26 cellular contexts compared by ENCODE assay signal in genomic region chr4:121817006-121817405, GRCh38. TPM values are rescaled to one million over a fixed set of nuclear protein-coding genes. Genes with fewer than 3 reads are reported as not detected.
DNase-seq lines count a peak whose midpoint lies in the region; ATAC-seq, FAIRE-seq and TF ChIP-seq lines count a peak whose summit lies in the region.
"Had no signal": no experiment of that assay in that cellular context is flagged by ENCODE, and none has a peak within 500 bp of the region (broad histone marks: within the 10 kb centered on the region; RNA-seq: fewer than 3 reads in every experiment).

No MANE protein-coding gene starts in this region.

- H3K9ac ChIP-seq in SK-N-SH, result no peak overlapping the region
- peak overlapping the region; percentile 43 for H3K9ac ChIP-seq in Loucy (ENCODE audit: low read depth, low read length, poor library complexity, severe bottlenecking)
- no peak overlapping the region for H3K9ac ChIP-seq in astrocyte (ENCODE audit: low read length)
- H3K9ac ChIP-seq: BLaER1 had no signal

- CTCF ChIA-PET in SK-N-SH (lab: Yijun Ruan, JAX), result no interaction called here

- H3K79me2 ChIP-seq in SK-N-SH (ENCODE audit: insufficient read depth) (peaks cover 75% of the 10 kb centered on the region), ACC112 (ENCODE audit: control insufficient read depth, insufficient read depth, low read length, unreplicated experiment) (peaks cover 56% of the 10 kb centered on the region), Loucy (ENCODE audit: insufficient read depth, low read length) (peaks cover 78% of the 10 kb centered on the region), astrocyte (ENCODE audit: insufficient read depth, low read length) (peaks cover 25% of the 10 kb centered on the region)

- H3K4me1 ChIP-seq in SK-N-SH (ENCODE audit: control insufficient read depth in 1 of 2, insufficient read depth in 2 of 2, low read depth in 1 of 2, low read length in 1 of 2) (peaks cover 5 to 33% of the 10 kb centered on the region in 2 experiments; a peak in 2 of 4 replicates), ACC112 (ENCODE audit: control insufficient read depth, insufficient read depth, low read length, unreplicated experiment) (peaks cover 46% of the 10 kb centered on the region), Loucy (ENCODE audit: insufficient read depth, low read length, poor library complexity, severe bottlenecking) (peaks cover 50% of the 10 kb centered on the region), astrocyte (ENCODE audit: insufficient read depth, low read length) (peaks cover 7% of the 10 kb centered on the region)
- H3K4me1 ChIP-seq: SJCRH30 had no signal

- peaks cover 5% of the 10 kb centered on the region for H3K4me1 Mint-ChIP-seq in astrocyte (ENCODE audit: low read depth, unreplicated experiment)

- H3K9me3 ChIP-seq in SK-N-SH (no peaks in the 10 kb centered on the region), Loucy (ENCODE audit: insufficient read depth, low read depth, low read length) (no peaks in the 10 kb centered on the region), astrocyte (ENCODE audit: insufficient read depth, low read depth, low read length) (no peaks in the 10 kb centered on the region)
- H3K9me3 ChIP-seq: BLaER1, MG63, SJCRH30 had no signal

- no peak for TF ChIP-seq RAD21 in SK-N-SH (IDR thresholded peaks at IDR 0.05; ENCODE audit: low read length)

- FAIRE-seq in astrocyte (lab: Jason Lieb, UNC) (peak; percentile 29), D721Med (lab: Jason Lieb, UNC) (no peak)
- FAIRE-seq: GM12892, H1 had no signal

- WGBS in SK-N-SH (ENCODE audit: low lambda C conversion rate), result 93% methylated on average over 3 of the region's 3 CpGs

- H3K27me3 ChIP-seq in SK-N-SH (ENCODE audit: insufficient read depth) (no peaks in the 10 kb centered on the region), ACC112 (ENCODE audit: insufficient read depth, low read length) (no peaks in the 10 kb centered on the region), Loucy (ENCODE audit: insufficient read depth, low read length, poor library complexity, severe bottlenecking) (no peaks in the 10 kb centered on the region), astrocyte (ENCODE audit: insufficient read depth, low read length) (no peaks in the 10 kb centered on the region)
- H3K27me3 ChIP-seq: BLaER1, MG63, SJCRH30 had no signal

- H4K20me1 ChIP-seq in SK-N-SH (ENCODE audit: insufficient read depth), result no peaks in the 10 kb centered on the region; the same call in 1 of the 2 replicates
- H4K20me1 ChIP-seq in Loucy (ENCODE audit: insufficient read depth, low read length, poor library complexity, severe bottlenecking), result peaks cover 70% of the 10 kb centered on the region
- no peaks in the 10 kb centered on the region for H4K20me1 ChIP-seq in astrocyte (ENCODE audit: insufficient read depth, low read length)

- peaks cover 83% of the 10 kb centered on the region in 2 experiments for H3K36me3 ChIP-seq in SK-N-SH (replicated peaks in 1 of 2; ENCODE audit: control insufficient read depth in 1 of 2, insufficient read depth in 2 of 2, low read length in 1 of 2)
- peaks cover 52% of the 10 kb centered on the region for H3K36me3 ChIP-seq in ACC112 (ENCODE audit: insufficient read depth, low read length)
- H3K36me3 ChIP-seq in Loucy (ENCODE audit: insufficient read depth, low read length), result peaks cover 85% of the 10 kb centered on the region
- peaks cover 40% of the 10 kb centered on the region for H3K36me3 ChIP-seq in astrocyte (ENCODE audit: insufficient read depth, low read length)

- H3K9me3 Mint-ChIP-seq in astrocyte (ENCODE audit: unreplicated experiment), result no peaks in the 10 kb centered on the region
- H3K9me3 Mint-ChIP-seq: CD4-positive, CD25-positive, alpha-beta regulatory T cell had no signal

- POLR2A ChIA-PET in SK-N-SH (lab: Yijun Ruan, JAX), result no interaction called here

- DNase-seq in SK-N-SH (no peak), astrocyte (ENCODE audit: low read depth) (no peak), D721Med (ENCODE audit: insufficient read length, low spot score) (no peak), NCI-H2227 (lab: John Stamatoyannopoulos, UW; ENCODE audit: unreplicated experiment) (no peak)
- DNase-seq: 8988T; CD4-positive, CD25-positive, alpha-beta regulatory T cell; COR-L47; DMS79; EL; GF-D8; HCEC 1CT; MG63; NCI-H2029; NCI-H446 treated with DMSO at 0.1 percent for 48 hours; NCI-H69; OCI-M1; SJCRH30; T-helper 1 cell had no signal

- no peaks in the 10 kb centered on the region for H3K27me3 Mint-ChIP-seq in astrocyte (ENCODE audit: low read depth, unreplicated experiment)
- H3K27me3 Mint-ChIP-seq: CD4-positive, CD25-positive, alpha-beta regulatory T cell had no signal

- no peak for TF ChIP-seq CTCF in SK-N-SH (IDR thresholded peaks at IDR 0.05)
- TF ChIP-seq CTCF in Loucy (conservative IDR thresholded peaks at IDR 0.05; ENCODE audit: low read length), result no peak
- TF ChIP-seq CTCF in astrocyte (IDR thresholded peaks at IDR 0.05; ENCODE audit: insufficient read depth, low read depth, low read length), result no peak
- TF ChIP-seq CTCF in D721Med (IDR thresholded peaks at IDR 0.05; ENCODE audit: insufficient read depth, missing control alignments), result no peak

- no peaks in the 10 kb centered on the region for H3K36me3 Mint-ChIP-seq in astrocyte (ENCODE audit: low read depth, unreplicated experiment)

- no peak for ATAC-seq in SK-N-SH treated with all-trans-retinoic acid at 6 μM for 48 hours
- no peak for ATAC-seq in HG03039 (IDR thresholded peaks at IDR 0.05; ENCODE audit: unreplicated experiment)

- H3K4me2 ChIP-seq in SK-N-SH (no peak overlapping the region), Loucy (ENCODE audit: low read depth, low read length, poor library complexity, severe bottlenecking) (peak overlapping the region; percentile 99), astrocyte (ENCODE audit: low read length) (no peak overlapping the region)
- H3K4me2 ChIP-seq: BLaER1 had no signal

- H3K4me3 Mint-ChIP-seq in astrocyte (ENCODE audit: unreplicated experiment), result no peak overlapping the region
- H3K4me3 Mint-ChIP-seq: CD4-positive, CD25-positive, alpha-beta regulatory T cell had no signal

- no peaks in the 10 kb centered on the region for H3K9me2 ChIP-seq in SK-N-SH
- H3K9me2 ChIP-seq in Loucy (replicated peaks; ENCODE audit: low read depth, low read length), result no peaks in the 10 kb centered on the region

- H3K27ac ChIP-seq in SK-N-SH (ENCODE audit: low read depth in 2 of 2, low read length in 1 of 2) (peak overlapping the region; percentile 43 to 63; a peak in 3 of 4 replicates), ACC112 (ENCODE audit: low read depth, low read length) (peak overlapping the region; percentile 19), astrocyte (ENCODE audit: low read depth, low read length) (no peak overlapping the region)
- H3K27ac ChIP-seq: BLaER1, HL-60, SJCRH30 had no signal

- TF ChIP-seq EP300 in SK-N-SH (IDR thresholded peaks at IDR 0.05; ENCODE audit: borderline replicate concordance in 1 of 2, low read depth in 1 of 2, low read length in 1 of 2), result no peak

- H3K27ac Mint-ChIP-seq in astrocyte (ENCODE audit: unreplicated experiment), result no peak overlapping the region

- H3K4me3 ChIP-seq in SK-N-SH (ENCODE audit: low read depth in 2 of 2, low read length in 1 of 2), result no peak overlapping the region
- H3K4me3 ChIP-seq in ACC112 (ENCODE audit: low read depth, low read length), result no peak overlapping the region
- H3K4me3 ChIP-seq in Loucy (ENCODE audit: low read length, poor library complexity, severe bottlenecking), result no peak overlapping the region
- H3K4me3 ChIP-seq in astrocyte (ENCODE audit: insufficient read depth, low read depth, low read length), result no peak overlapping the region
- H3K4me3 ChIP-seq: BLaER1, MG63, SJCRH30 had no signal

- peaks cover 91% of the 10 kb centered on the region for H3F3A ChIP-seq in SK-N-SH (replicated peaks; ENCODE audit: insufficient read depth)
- H3F3A ChIP-seq in Loucy (ENCODE audit: low read depth), result 0 out of 2 replicates have a peak, but pooled peaks cover 5% of the 10 kb centered on the region

- H2AFZ ChIP-seq in SK-N-SH (ENCODE audit: low read depth) (no peak overlapping the region), ACC112 (ENCODE audit: low read length, unreplicated experiment) (no peak overlapping the region), Loucy (ENCODE audit: low read length) (no peak overlapping the region), astrocyte (ENCODE audit: low read depth, low read length) (no peak overlapping the region)

TF ChIP-seq in SK-N-SH, 30 proteins besides CTCF, POLR2A, EP300 and RAD21 (continues in another document):
- TF ChIP-seq YY1 (IDR thresholded peaks at IDR 0.05; ENCODE audit: low read depth) (no peak), GATA2 (CRISPR knock-in tag; IDR thresholded peaks at IDR 0.05) (no peak), ELF1 (IDR thresholded peaks at IDR 0.05) (no peak)

TF ChIP-seq in SK-N-SH treated with all-trans-retinoic acid at 6 μM for 48 hours, 23 proteins besides CTCF, POLR2A, EP300 and RAD21 (continues in another document):
- TF ChIP-seq ZFP3 (CRISPR knock-in tag; IDR thresholded peaks at IDR 0.05), result no peak
- no peak for TF ChIP-seq ZNF70 (CRISPR knock-in tag; IDR thresholded peaks at IDR 0.05)
- TF ChIP-seq CSRNP3 (CRISPR knock-in tag; IDR thresholded peaks at IDR 0.05), result no peak
- no peak for TF ChIP-seq ISL1 (CRISPR knock-in tag; IDR thresholded peaks at IDR 0.05)

RNA-seq across cellular contexts. Expression of gene CCNA2, which starts 6.7 kb away (rescaled TPM):
- 23.0 and 23.8 TPM in 2 replicates for polyA plus RNA-seq in SK-N-SH (2012; rRNA removed)
- polyA plus RNA-seq in SK-N-SH (2012; cell fraction: cytosol; rRNA removed), result 27.7 and 29.2 TPM in 2 replicates
- polyA plus RNA-seq in SK-N-SH (2012; cell fraction: nucleus; rRNA removed), result 10.8 and 15.6 TPM in 2 replicates
- 4.4 and 6.2 TPM in 2 replicates for total RNA-seq in astrocyte

RNA-seq across cellular contexts. Expression of gene EXOSC9, which starts 15.9 kb away (rescaled TPM):
- polyA plus RNA-seq in SK-N-SH (2012; rRNA removed), result 38.8 and 49.5 TPM in 2 replicates
- polyA plus RNA-seq in SK-N-SH (2012; cell fraction: cytosol; rRNA removed), result 50.8 and 60.6 TPM in 2 replicates
- 28.9 and 68.8 TPM in 2 replicates for polyA plus RNA-seq in SK-N-SH (2012; cell fraction: nucleus; rRNA removed)
- 14.4 and 18.3 TPM in 2 replicates for total RNA-seq in astrocyte

RNA-seq across cellular contexts. Expression of gene SMIM43, which starts 52.0 kb away (rescaled TPM):
- polyA plus RNA-seq in SK-N-SH (2012; rRNA removed), result 37.2 and 59.1 TPM in 2 replicates
- polyA plus RNA-seq in SK-N-SH (2012; cell fraction: cytosol; rRNA removed), result 50.5 and 56.0 TPM in 2 replicates
- polyA plus RNA-seq in SK-N-SH (2012; cell fraction: nucleus; rRNA removed), result 59.9 and 106 TPM in 2 replicates
- total RNA-seq in astrocyte, result not detected in 2 replicates
- total RNA-seq: CD4-positive, CD25-positive, alpha-beta regulatory T cell had no signal

RNA-seq across cellular contexts. Expression of gene BBS7, which starts 53.3 kb away (rescaled TPM):
- polyA plus RNA-seq in SK-N-SH (2012; rRNA removed), result 24.3 and 27.3 TPM in 2 replicates
- polyA plus RNA-seq in SK-N-SH (2012; cell fraction: cytosol; rRNA removed), result 26.6 and 26.8 TPM in 2 replicates
- 23.3 and 26.5 TPM in 2 replicates for polyA plus RNA-seq in SK-N-SH (2012; cell fraction: nucleus; rRNA removed)
- 21.0 TPM in 2 replicates for total RNA-seq in astrocyte
